ENCODE assay signal across 8 cellular contexts in the genomic region with DNA sequence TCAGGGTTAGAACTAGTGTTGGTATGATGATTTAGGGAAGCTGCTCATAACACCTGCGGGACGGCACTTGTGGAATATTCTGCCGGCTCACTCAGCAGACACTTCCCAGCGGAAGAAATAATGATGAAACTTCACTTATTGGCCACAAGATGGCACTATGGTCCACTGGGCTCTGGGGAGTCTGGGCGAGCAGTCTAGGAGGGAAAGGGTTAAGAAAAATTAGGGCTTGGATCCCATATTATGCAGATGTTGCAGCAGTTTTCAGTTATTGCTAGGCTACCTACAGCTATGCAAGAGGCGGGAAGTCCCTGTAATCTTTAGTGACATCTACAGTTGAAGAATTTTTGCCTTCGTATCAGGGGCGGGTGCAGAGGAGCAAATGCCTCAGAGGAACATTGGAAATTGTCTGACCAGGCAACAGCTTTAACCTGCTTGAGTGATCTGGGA.
DNase-seq lines count a peak whose midpoint lies in the region; ATAC-seq and TF ChIP-seq lines count a peak whose summit lies in the region.

No MANE protein-coding gene starts in this region.

- H3K9me3 ChIP-seq in OCI-LY3 (ENCODE audit: insufficient read depth, low read length) (no peaks in the 10 kb centered on the region), mucosa of descending colon (no peaks in the 10 kb centered on the region)

- in situ Hi-C loops in ACHN (cut with HindIII; ENCODE audit: low pct_ligation_motif_present, low pct_unique_long_range_greater_than_20kb, low sequenced_read_pairs), result no loop called here

- peak overlapping the region; percentile 40 for H3K4me3 ChIP-seq in OCI-LY3 (ENCODE audit: low read length)
- H3K4me3 ChIP-seq in coronary artery, result no peak overlapping the region
- no peak overlapping the region for H3K4me3 ChIP-seq in mucosa of descending colon

- no peaks in the 10 kb centered on the region for H3K79me2 ChIP-seq in OCI-LY3 (ENCODE audit: low read length)

- DNase-seq in ACHN, result peak; percentile 46
- DNase-seq in GM10248 (ENCODE audit: extremely low spot score), result peak; percentile 34
- no peak for DNase-seq in coronary artery (ENCODE audit: low spot score)
- DNase-seq in mucosa of descending colon, result peak in 1 of 3 donors; percentile 37
- no peak for DNase-seq in NCI-H1436 (lab: John Stamatoyannopoulos, UW)
- DNase-seq in NCI-H2029 (lab: John Stamatoyannopoulos, UW), result no peak

- CTCF ChIA-PET in GM10248 (lab: Yijun Ruan, JAX), result interaction anchor here (0.9 to 9.4 kb wide), 13 partner anchors 9 to 137 kb away, joined by 3 to 158 read pairs (median 7); no protein-coding TSS in a partner anchor

- H2AFZ ChIP-seq in OCI-LY3 (ENCODE audit: low read depth, low read length), result no peak overlapping the region

- H3K36me3 ChIP-seq in OCI-LY3 (replicated peaks; ENCODE audit: low read depth, low read length) (no peaks in the 10 kb centered on the region), mucosa of descending colon (ENCODE audit: low read depth) (no peaks in the 10 kb centered on the region)

- ATAC-seq in HG02678 (IDR thresholded peaks at IDR 0.05; ENCODE audit: unreplicated experiment) (peak; percentile 69), mucosa of descending colon (peak; percentile 74)

- H3K4me2 ChIP-seq in OCI-LY3 (ENCODE audit: low read length), result peak overlapping the region; percentile 72

- no peaks in the 10 kb centered on the region for H4K20me1 ChIP-seq in OCI-LY3 (ENCODE audit: insufficient read depth, low read length)

- POLR2A ChIA-PET in GM10248 (lab: Yijun Ruan, JAX), result no interaction called here

- intact Hi-C loops in mucosa of descending colon (cut with DNase I, micrococcal nuclease), result no loop called here

- no peak overlapping the region for H3K9ac ChIP-seq in OCI-LY3 (ENCODE audit: low read length)

- H3K27ac ChIP-seq in OCI-LY3 (ENCODE audit: low read length) (no peak overlapping the region), coronary artery (no peak overlapping the region)

- H3K27me3 ChIP-seq in OCI-LY3 (ENCODE audit: low read depth, low read length), result peaks cover 40% of the 10 kb centered on the region

- TF ChIP-seq CTCF in GM10248 (IDR thresholded peaks at IDR 0.05; ENCODE audit: control extremely low read depth, extremely low read depth, low read depth, missing control alignments) (peak; percentile 73), OCI-LY3 (IDR thresholded peaks at IDR 0.05; ENCODE audit: low read depth, low read length) (peak; percentile 71), coronary artery (IDR thresholded peaks at IDR 0.05) (peak; percentile 60), mucosa of descending colon (IDR thresholded peaks at IDR 0.05) (peak; percentile 32)

- H3K4me1 ChIP-seq in OCI-LY3 (ENCODE audit: low read length), result peaks cover 16% of the 10 kb centered on the region
- H3K4me1 ChIP-seq in mucosa of descending colon (ENCODE audit: low read depth), result peaks cover 22% of the 10 kb centered on the region

Comparison
In these comparisons a context has a peak if more than half of its experiments do, and no peak if none do; other contexts are left out.
1. DNase-seq: peak in ACHN (single experiment) and GM10248 (single experiment); none in coronary artery (single experiment), NCI-H1436 (single experiment) and NCI-H2029 (single experiment).
2. Peak in every context shown above with its lines, with median percentiles within 50 percentile points of each other: CTCF ChIP-seq.